ENCODE assay signal across 1 cellular context in genomic region chr1:65067491-65068201, GRCh38.
TF ChIP-seq lines count a peak whose summit lies in the region.

No MANE protein-coding gene starts in this region.

TF ChIP-seq in K562, 482 proteins besides CTCF, POLR2A, EP300 and RAD21 (continued from another document and continues in another):
- TF ChIP-seq MLLT1 (IDR thresholded peaks at IDR 0.05) (peak; percentile 59 to 61; a peak in 2 of 4 replicates), ZNF586 (CRISPR knock-in tag; conservative IDR thresholded peaks at IDR 0.05) (no peak), CBFA2T3 (IDR thresholded peaks at IDR 0.05) (no peak), ILF3 (IDR thresholded peaks at IDR 0.05; ENCODE audit: borderline replicate concordance) (no peak), TFAM (CRISPR knock-in tag; conservative IDR thresholded peaks at IDR 0.05) (no peak), PML (IDR thresholded peaks at IDR 0.05; ENCODE audit: low read length) (peak; percentile 61), CBX1 (IDR thresholded peaks at IDR 0.05; ENCODE audit: low read depth) (no peak), KLF1 (tag; IDR thresholded peaks at IDR 0.05) (no peak), BHLHE40 (IDR thresholded peaks at IDR 0.05; ENCODE audit: low read length) (no peak; the same call in 1 of the 2 replicates), EZH2 (IDR thresholded peaks at IDR 0.05; ENCODE audit: borderline replicate concordance, low read depth, low read length) (no peak), KDM2B (CRISPR knock-in tag; IDR thresholded peaks at IDR 0.05) (no peak), RERE (CRISPR knock-in tag; IDR thresholded peaks at IDR 0.05; ENCODE audit: borderline replicate concordance) (no peak), RUNX1 (IDR thresholded peaks at IDR 0.05; ENCODE audit: low read depth) (no peak), BMI1 (IDR thresholded peaks at IDR 0.05; ENCODE audit: low read length) (no peak), NR4A1 (CRISPR knock-in tag; IDR thresholded peaks at IDR 0.05) (no peak), NR4A1 (tag; IDR thresholded peaks at IDR 0.05) (no peak), RAD51 (IDR thresholded peaks at IDR 0.05; ENCODE audit: borderline replicate concordance, low read depth) (no peak), EP400 (IDR thresholded peaks at IDR 0.05) (peak; percentile 91), TOE1 (IDR thresholded peaks at IDR 0.05; ENCODE audit: borderline replicate concordance) (peak; percentile 56; the same call in 1 of the 2 replicates), TOE1 (CRISPR knock-in tag; IDR thresholded peaks at IDR 0.05; ENCODE audit: borderline replicate concordance, low read depth) (no peak), ZNF311 (CRISPR knock-in tag; IDR thresholded peaks at IDR 0.05) (no peak), ATF1 (CRISPR knock-in tag; IDR thresholded peaks at IDR 0.05) (no peak), ATF1 (tag; IDR thresholded peaks at IDR 0.05) (peak; percentile 35), SIRT6 (IDR thresholded peaks at IDR 0.05; ENCODE audit: low read depth, low read length) (no peak), ZNF644 (tag; IDR thresholded peaks at IDR 0.05; ENCODE audit: low read depth) (no peak), ILK (tag; IDR thresholded peaks at IDR 0.05; ENCODE audit: borderline replicate concordance, low read depth) (no peak), BRD4 (IDR thresholded peaks at IDR 0.05) (no peak), ELK1 (CRISPR knock-in tag; IDR thresholded peaks at IDR 0.05) (no peak), AFF4 (CRISPR knock-in tag; IDR thresholded peaks at IDR 0.05) (peak; percentile 34; the same call in 1 of the 2 replicates), NKRF (IDR thresholded peaks at IDR 0.05; ENCODE audit: borderline replicate concordance) (peak; percentile 74), CREB3L1 (IDR thresholded peaks at IDR 0.05; ENCODE audit: borderline replicate concordance, low read depth) (no peak), PCBP1 (IDR thresholded peaks at IDR 0.05; ENCODE audit: low read depth, low read length, poor library complexity, severe bottlenecking) (no peak)
- TF ChIP-seq, protein P1, sequence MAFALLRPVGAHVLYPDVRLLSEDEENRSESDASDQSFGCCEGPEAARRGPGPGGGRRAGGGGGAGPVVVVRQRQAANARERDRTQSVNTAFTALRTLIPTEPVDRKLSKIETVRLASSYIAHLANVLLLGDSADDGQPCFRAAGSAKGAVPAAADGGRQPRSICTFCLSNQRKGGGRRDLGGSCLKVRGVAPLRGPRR (CRISPR knock-in tag; IDR thresholded peaks at IDR 0.05) = no peak
- TF ChIP-seq, protein P2, sequence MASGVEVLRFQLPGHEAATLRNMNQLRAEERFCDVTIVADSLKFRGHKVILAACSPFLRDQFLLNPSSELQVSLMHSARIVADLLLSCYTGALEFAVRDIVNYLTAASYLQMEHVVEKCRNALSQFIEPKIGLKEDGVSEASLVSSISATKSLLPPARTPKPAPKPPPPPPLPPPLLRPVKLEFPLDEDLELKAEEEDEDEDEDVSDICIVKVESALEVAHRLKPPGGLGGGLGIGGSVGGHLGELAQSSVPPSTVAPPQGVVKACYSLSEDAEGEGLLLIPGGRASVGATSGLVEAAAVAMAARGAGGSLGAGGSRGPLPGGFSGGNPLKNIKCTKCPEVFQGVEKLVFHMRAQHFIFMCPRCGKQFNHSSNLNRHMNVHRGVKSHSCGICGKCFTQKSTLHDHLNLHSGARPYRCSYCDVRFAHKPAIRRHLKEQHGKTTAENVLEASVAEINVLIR (CRISPR knock-in tag; IDR thresholded peaks at IDR 0.05) = no peak
- TF ChIP-seq, protein P3, sequence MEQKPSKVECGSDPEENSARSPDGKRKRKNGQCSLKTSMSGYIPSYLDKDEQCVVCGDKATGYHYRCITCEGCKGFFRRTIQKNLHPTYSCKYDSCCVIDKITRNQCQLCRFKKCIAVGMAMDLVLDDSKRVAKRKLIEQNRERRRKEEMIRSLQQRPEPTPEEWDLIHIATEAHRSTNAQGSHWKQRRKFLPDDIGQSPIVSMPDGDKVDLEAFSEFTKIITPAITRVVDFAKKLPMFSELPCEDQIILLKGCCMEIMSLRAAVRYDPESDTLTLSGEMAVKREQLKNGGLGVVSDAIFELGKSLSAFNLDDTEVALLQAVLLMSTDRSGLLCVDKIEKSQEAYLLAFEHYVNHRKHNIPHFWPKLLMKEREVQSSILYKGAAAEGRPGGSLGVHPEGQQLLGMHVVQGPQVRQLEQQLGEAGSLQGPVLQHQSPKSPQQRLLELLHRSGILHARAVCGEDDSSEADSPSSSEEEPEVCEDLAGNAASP (IDR thresholded peaks at IDR 0.05) = no peak
- TF ChIP-seq, protein P4, sequence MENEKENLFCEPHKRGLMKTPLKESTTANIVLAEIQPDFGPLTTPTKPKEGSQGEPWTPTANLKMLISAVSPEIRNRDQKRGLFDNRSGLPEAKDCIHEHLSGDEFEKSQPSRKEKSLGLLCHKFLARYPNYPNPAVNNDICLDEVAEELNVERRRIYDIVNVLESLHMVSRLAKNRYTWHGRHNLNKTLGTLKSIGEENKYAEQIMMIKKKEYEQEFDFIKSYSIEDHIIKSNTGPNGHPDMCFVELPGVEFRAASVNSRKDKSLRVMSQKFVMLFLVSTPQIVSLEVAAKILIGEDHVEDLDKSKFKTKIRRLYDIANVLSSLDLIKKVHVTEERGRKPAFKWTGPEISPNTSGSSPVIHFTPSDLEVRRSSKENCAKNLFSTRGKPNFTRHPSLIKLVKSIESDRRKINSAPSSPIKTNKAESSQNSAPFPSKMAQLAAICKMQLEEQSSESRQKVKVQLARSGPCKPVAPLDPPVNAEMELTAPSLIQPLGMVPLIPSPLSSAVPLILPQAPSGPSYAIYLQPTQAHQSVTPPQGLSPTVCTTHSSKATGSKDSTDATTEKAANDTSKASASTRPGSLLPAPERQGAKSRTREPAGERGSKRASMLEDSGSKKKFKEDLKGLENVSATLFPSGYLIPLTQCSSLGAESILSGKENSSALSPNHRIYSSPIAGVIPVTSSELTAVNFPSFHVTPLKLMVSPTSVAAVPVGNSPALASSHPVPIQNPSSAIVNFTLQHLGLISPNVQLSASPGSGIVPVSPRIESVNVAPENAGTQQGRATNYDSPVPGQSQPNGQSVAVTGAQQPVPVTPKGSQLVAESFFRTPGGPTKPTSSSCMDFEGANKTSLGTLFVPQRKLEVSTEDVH (IDR thresholded peaks at IDR 0.05; ENCODE audit: low read depth, partially characterized antibody) = no peak
- TF ChIP-seq, protein P5, sequence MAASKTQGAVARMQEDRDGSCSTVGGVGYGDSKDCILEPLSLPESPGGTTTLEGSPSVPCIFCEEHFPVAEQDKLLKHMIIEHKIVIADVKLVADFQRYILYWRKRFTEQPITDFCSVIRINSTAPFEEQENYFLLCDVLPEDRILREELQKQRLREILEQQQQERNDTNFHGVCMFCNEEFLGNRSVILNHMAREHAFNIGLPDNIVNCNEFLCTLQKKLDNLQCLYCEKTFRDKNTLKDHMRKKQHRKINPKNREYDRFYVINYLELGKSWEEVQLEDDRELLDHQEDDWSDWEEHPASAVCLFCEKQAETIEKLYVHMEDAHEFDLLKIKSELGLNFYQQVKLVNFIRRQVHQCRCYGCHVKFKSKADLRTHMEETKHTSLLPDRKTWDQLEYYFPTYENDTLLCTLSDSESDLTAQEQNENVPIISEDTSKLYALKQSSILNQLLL (CRISPR knock-in tag; IDR thresholded peaks at IDR 0.05; ENCODE audit: borderline replicate concordance) = no peak
